In the genomic region with DNA sequence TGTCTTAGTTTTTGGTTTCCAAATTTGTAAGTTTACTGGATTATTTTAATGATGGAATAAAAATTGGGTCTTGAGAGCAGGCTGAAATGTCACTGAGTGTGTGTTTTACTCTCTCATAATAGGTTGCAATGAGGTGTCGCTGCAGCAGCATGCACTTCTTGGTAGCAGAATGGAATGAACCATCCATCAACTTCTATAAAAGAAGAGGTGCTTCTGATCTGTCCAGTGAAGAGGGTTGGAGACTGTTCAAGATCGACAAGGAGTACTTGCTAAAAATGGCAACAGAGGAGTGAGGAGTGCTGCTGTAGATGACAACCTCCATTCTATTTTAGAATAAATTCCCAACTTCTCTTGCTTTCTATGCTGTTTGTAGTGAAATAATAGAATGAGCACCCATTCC, we compare ENCODE assay signal across 12 cellular contexts. TPM values are rescaled to one million over a fixed set of nuclear protein-coding genes. Genes with fewer than 3 reads are reported as not detected.
DNase-seq lines count a peak whose midpoint lies in the region; ATAC-seq, FAIRE-seq and TF ChIP-seq lines count a peak whose summit lies in the region.
"Had no signal": no experiment of that assay in that cellular context is flagged by ENCODE, and none has a peak within 500 bp of the region (broad histone marks: within the 10 kb centered on the region; RNA-seq: fewer than 3 reads in every experiment).

No MANE protein-coding gene starts in this region.

- TF ChIP-seq CTCF in A549 (IDR thresholded peaks at IDR 0.05) (no peak), OCI-LY1 (IDR thresholded peaks at IDR 0.05; ENCODE audit: low read length) (no peak)

- H3K4me2 ChIP-seq in A549 (peak overlapping the region; percentile 89), OCI-LY1 (ENCODE audit: low read length) (peak overlapping the region; percentile 66; the same call in 1 of the 2 replicates)

- peak in 1 of 2 experiments; percentile 51 for DNase-seq in A549 (ENCODE audit: low read depth in 1 of 2, low spot score in 1 of 2)
- no peak for DNase-seq in NCI-H1092 (lab: John Stamatoyannopoulos, UW)
- DNase-seq in G401 (ENCODE audit: low spot score): no peak
- DNase-seq: NCI-H2171, nucleus accumbens had no signal

- H2AFZ ChIP-seq in OCI-LY1 (ENCODE audit: low read length): no peak overlapping the region

- CTCF ChIA-PET in A549 (lab: Yijun Ruan, JAX): no interaction called here

- TF ChIP-seq EP300 in A549 (IDR thresholded peaks at IDR 0.05): no peak

- H3K9ac ChIP-seq in OCI-LY1 (ENCODE audit: low read length): no peak overlapping the region
- peak overlapping the region; percentile 88 to 100 for H3K9ac ChIP-seq in duodenal mucosa (ENCODE audit: low read depth in 1 of 2, low read length in 2 of 2)

- H3K27ac ChIP-seq in A549 (peak overlapping the region; percentile 80 to 96), OCI-LY1 (ENCODE audit: low read depth, low read length, poor library complexity, severe bottlenecking) (peak overlapping the region; percentile 85), duodenal mucosa (ENCODE audit: low read depth, low read length) (peak overlapping the region; percentile 93), muscle layer of duodenum (ENCODE audit: low read length) (peak overlapping the region; percentile 99)

- H3K27me3 ChIP-seq in OCI-LY1 (ENCODE audit: insufficient read depth, low read length) (no peaks in the 10 kb centered on the region), duodenal mucosa (ENCODE audit: control insufficient read depth in 1 of 2, insufficient read depth in 2 of 2, low read length in 2 of 2) (no peaks in the 10 kb centered on the region), muscle layer of duodenum (ENCODE audit: low read depth, low read length) (no peaks in the 10 kb centered on the region)
- H3K27me3 ChIP-seq: foreskin keratinocyte had no signal

- no peaks in the 10 kb centered on the region for H3K79me2 ChIP-seq in OCI-LY1 (ENCODE audit: insufficient read depth, low read length)

- POLR2A ChIA-PET in A549 (lab: Yijun Ruan, JAX): interaction anchor here (3.9 to 4.3 kb wide), 3 partner anchors 22 to 269 kb away, joined by 27 to 58 read pairs (median 38); partner anchors contain the start of gene EIF2S3

- no peak for TF ChIP-seq RAD21 in A549 (conservative IDR thresholded peaks at IDR 0.05 in 1 of 2, IDR thresholded peaks at IDR 0.05 in 1 of 2)

- no peaks in the 10 kb centered on the region for H3F3A ChIP-seq in OCI-LY1 (ENCODE audit: insufficient read depth, low read length)

- no peak for FAIRE-seq in A549 (lab: Jason Lieb, UNC)
- FAIRE-seq: GM18507 had no signal

- ATAC-seq in A549 (no peak), GM19455 (IDR thresholded peaks at IDR 0.05; ENCODE audit: unreplicated experiment) (no peak), GM18907 (IDR thresholded peaks at IDR 0.05; ENCODE audit: unreplicated experiment) (no peak)
- ATAC-seq: foreskin keratinocyte had no signal

- H3K4me1 ChIP-seq in A549 (peaks cover 34% of the 10 kb centered on the region), OCI-LY1 (ENCODE audit: insufficient read depth, low read length, severe bottlenecking) (peaks cover 36% of the 10 kb centered on the region), duodenal mucosa (ENCODE audit: control insufficient read depth in 1 of 2, insufficient read depth in 2 of 2, low read length in 2 of 2) (peaks cover 3 to 8% of the 10 kb centered on the region in 2 donors), muscle layer of duodenum (ENCODE audit: control insufficient read depth in 1 of 2, insufficient read depth in 2 of 2, low read length in 2 of 2) (peaks cover 0 to 7% of the 10 kb centered on the region in 2 donors)

- no peaks in the 10 kb centered on the region for H3K9me2 ChIP-seq in OCI-LY1 (ENCODE audit: low read depth, low read length)

- in situ Hi-C loops in G401 (cut with HindIII; ENCODE audit: low sequenced_read_pairs): no loop called here

- WGBS in A549 (ENCODE audit: missing lambda C conversion rate): 9% methylated on average over 2 of the region's 2 CpGs

- H3K36me3 ChIP-seq in OCI-LY1 (ENCODE audit: insufficient read depth, low read length): peaks cover 30% of the 10 kb centered on the region
- peaks cover 9 to 10% of the 10 kb centered on the region in 2 donors for H3K36me3 ChIP-seq in duodenal mucosa (ENCODE audit: control insufficient read depth in 1 of 2, insufficient read depth in 2 of 2, low read length in 2 of 2)
- peaks cover 7 to 17% of the 10 kb centered on the region in 2 donors for H3K36me3 ChIP-seq in muscle layer of duodenum (ENCODE audit: control insufficient read depth in 1 of 2, insufficient read depth in 2 of 2, low read length in 2 of 2)

- TF ChIP-seq POLR2A in A549 (IDR thresholded peaks at IDR 0.05; ENCODE audit: low read length): no peak

- no peaks in the 10 kb centered on the region for H4K20me1 ChIP-seq in OCI-LY1 (ENCODE audit: insufficient read depth, low read length)

- H3K9me3 ChIP-seq in A549 (no peaks in the 10 kb centered on the region), OCI-LY1 (ENCODE audit: low read length) (no peaks in the 10 kb centered on the region), duodenal mucosa (ENCODE audit: control insufficient read depth in 1 of 2, low read length in 2 of 2) (no peaks in the 10 kb centered on the region), muscle layer of duodenum (ENCODE audit: control insufficient read depth in 1 of 2, low read length in 2 of 2) (no peaks in the 10 kb centered on the region)

- H3K4me3 ChIP-seq in A549: peak overlapping the region; percentile 86
- no peak overlapping the region for H3K4me3 ChIP-seq in OCI-LY1 (ENCODE audit: low read depth, low read length, poor library complexity, severe bottlenecking)
- peak overlapping the region; percentile 88 to 90 for H3K4me3 ChIP-seq in duodenal mucosa (ENCODE audit: low read depth in 1 of 2, low read length in 2 of 2)
- peak overlapping the region; percentile 74 to 92 for H3K4me3 ChIP-seq in muscle layer of duodenum (ENCODE audit: low read depth in 1 of 2, low read length in 2 of 2)

TF ChIP-seq in A549, 52 proteins besides CTCF, POLR2A, EP300 and RAD21:
- TF ChIP-seq MAZ (IDR thresholded peaks at IDR 0.05; ENCODE audit: borderline replicate concordance, low read depth, low read length) (no peak), CHD4 (IDR thresholded peaks at IDR 0.05; ENCODE audit: borderline replicate concordance) (no peak), MAFK (IDR thresholded peaks at IDR 0.05; ENCODE audit: partially characterized antibody) (no peak), MAX (IDR thresholded peaks at IDR 0.05) (no peak), JUN (IDR thresholded peaks at IDR 0.05) (no peak; a peak in 1 of 5 replicates), CBX2 (IDR thresholded peaks at IDR 0.05; ENCODE audit: borderline replicate concordance, low read depth) (no peak), SREBF2 (IDR thresholded peaks at IDR 0.05) (no peak), ZFP36 (IDR thresholded peaks at IDR 0.05; ENCODE audit: borderline replicate concordance, partially characterized antibody) (no peak)
- TF ChIP-seq, protein P1, sequence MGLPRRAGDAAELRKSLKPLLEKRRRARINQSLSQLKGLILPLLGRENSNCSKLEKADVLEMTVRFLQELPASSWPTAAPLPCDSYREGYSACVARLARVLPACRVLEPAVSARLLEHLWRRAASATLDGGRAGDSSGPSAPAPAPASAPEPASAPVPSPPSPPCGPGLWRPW (IDR thresholded peaks at IDR 0.05): no peak

RNA-seq across cellular contexts. Expression of gene SAT1, which starts 2.6 kb away (rescaled TPM):
- 2,314 and 3,185 TPM in 2 replicates for polyA plus RNA-seq in A549 (2011; rRNA removed)
- polyA plus RNA-seq in A549 (2012; cell fraction: cytosol; rRNA removed): 394 and 479 TPM in 2 replicates
- 830 and 1,625 TPM in 2 replicates for polyA plus RNA-seq in A549 (2012; cell fraction: nucleus; rRNA removed)
- polyA plus RNA-seq in A549 (2017; fragmentation: RNase III; extraction: RNeasy Plus Mini Kit Qiagen cat#74134 plus additional on column Dnase treatment): 458 to 607 TPM (median 585 TPM) in 3 replicates
- 644 and 676 TPM in 2 replicates for polyA minus RNA-seq in A549 (2011; rRNA and poly(A)+ RNA removed)
- total RNA-seq in G401 (2014; rRNA removed; shearing (Covaris generic)): 466 and 512 TPM in 2 replicates

RNA-seq across cellular contexts. Expression of gene ACOT9, which starts 42.5 kb away (rescaled TPM):
- polyA plus RNA-seq in A549 (2011; rRNA removed): 83.0 and 110 TPM in 2 replicates
- 43.1 and 45.1 TPM in 2 replicates for polyA plus RNA-seq in A549 (2012; cell fraction: cytosol; rRNA removed)
- 43.6 and 65.1 TPM in 2 replicates for polyA plus RNA-seq in A549 (2012; cell fraction: nucleus; rRNA removed)
- polyA plus RNA-seq in A549 (2017; fragmentation: RNase III; extraction: RNeasy Plus Mini Kit Qiagen cat#74134 plus additional on column Dnase treatment): 87.0 to 91.2 TPM (median 87.3 TPM) in 3 replicates
- polyA minus RNA-seq in A549 (2011; rRNA and poly(A)+ RNA removed): 31.7 and 35.7 TPM in 2 replicates
- 58.6 and 79.3 TPM in 2 replicates for total RNA-seq in G401 (2014; rRNA removed; shearing (Covaris generic))
